In the genomic region with DNA sequence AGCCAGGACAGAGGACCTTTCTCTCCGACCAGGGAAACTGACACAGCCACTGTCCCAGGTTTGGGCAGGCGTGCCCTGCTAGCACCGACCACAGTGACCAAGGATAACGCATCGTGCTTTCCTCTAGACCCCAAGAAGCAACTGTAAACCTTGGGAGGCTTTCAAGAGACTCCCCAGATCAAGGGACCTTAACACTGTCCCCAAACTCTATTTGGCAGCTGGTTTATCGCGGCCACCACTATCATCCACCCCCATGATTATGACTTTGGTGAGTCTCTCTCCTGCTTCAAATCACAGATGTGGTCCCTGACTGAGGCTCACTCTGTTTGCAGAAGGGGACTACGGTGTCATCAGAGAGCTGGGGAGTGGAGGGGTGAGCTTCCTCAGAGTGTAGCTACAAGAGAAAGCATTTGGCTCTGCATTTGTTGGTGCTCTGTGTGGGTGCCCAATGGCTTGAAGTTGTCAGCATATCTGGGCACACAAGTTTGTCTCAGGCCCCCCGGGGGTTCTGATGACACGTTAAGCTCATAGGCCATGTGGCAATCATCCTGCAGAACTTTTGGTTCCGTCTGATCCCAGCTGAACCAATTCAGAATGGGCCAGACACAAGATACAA, we compare ENCODE assay signal across 18 cellular contexts.
A peak's percentile ranks its signal among the peaks of the same experiment; 100 is the strongest.
DNase-seq lines count a peak whose midpoint lies in the region; ATAC-seq and TF ChIP-seq lines count a peak whose summit lies in the region.
"Had no signal": no experiment of that assay in that cellular context is flagged by ENCODE, and none has a peak within 500 bp of the region (broad histone marks: within the 10 kb centered on the region; RNA-seq: fewer than 3 reads in every experiment).

No MANE protein-coding gene starts in this region.

- peak overlapping the region; percentile 24 for H3K4me3 ChIP-seq in LNCaP clone FGC (ENCODE audit: low read depth, low read length)

- H3K27ac ChIP-seq in C4-2B, result peak overlapping the region; percentile 79
- peak overlapping the region; percentile 66 for H3K27ac ChIP-seq in epithelial cell of prostate

- TF ChIP-seq CTCF in C4-2B (conservative IDR thresholded peaks at IDR 0.05) (no peak), LNCaP clone FGC (IDR thresholded peaks at IDR 0.05; ENCODE audit: control insufficient read depth, extremely low read depth, insufficient read depth) (no peak)

- DNase-seq in LNCaP clone FGC (ENCODE audit: low read depth) (no peak), epithelial cell of prostate (ENCODE audit: low read depth, low spot score) (no peak), posterior vena cava (ENCODE audit: low spot score) (peak; percentile 60), MV-4-11 (lab: John Stamatoyannopoulos, UW) (no peak), GOT3 (lab: John Stamatoyannopoulos, UW) (no peak)
- DNase-seq in activated effector memory CD4-positive, alpha-beta T cell treated with anti-CD3 and anti-CD28 coated beads, Interleukin-2, amount 50 U/mL, for 16 hours, result no peak
- DNase-seq: activated CD4-positive, CD25-positive, alpha-beta regulatory T cell; activated CD8-positive, alpha-beta T cell treated with anti-CD3 and anti-CD28 coated beads, Interleukin-2, amount 10 ng/mL, durations not matched to agents 7 days and 5 days; AML-193; DMS 273 treated with DMSO at 0.1 percent for 48 hours; H9; Kasumi-1; left cardiac atrium; SHP77; stimulated activated CD4-positive, alpha-beta T cell treated with anti-CD3 and anti-CD28 coated beads, Interleukin-2, amount 100 ng/mL, for 48 hours; T-helper 2 cell had no signal

- intact Hi-C loops in posterior vena cava (cut with DNase I), result no loop called here

- ATAC-seq in GM19351 (IDR thresholded peaks at IDR 0.05; ENCODE audit: unreplicated experiment), result no peak
- ATAC-seq: activated CD8-positive, alpha-beta T cell treated with anti-CD3 and anti-CD28 coated beads, Interleukin-2, amount 10 ng/mL, durations not matched to agents 7 days and 5 days; left cardiac atrium had no signal
